ENCODE assay signal across 8 cellular contexts in the genomic region with DNA sequence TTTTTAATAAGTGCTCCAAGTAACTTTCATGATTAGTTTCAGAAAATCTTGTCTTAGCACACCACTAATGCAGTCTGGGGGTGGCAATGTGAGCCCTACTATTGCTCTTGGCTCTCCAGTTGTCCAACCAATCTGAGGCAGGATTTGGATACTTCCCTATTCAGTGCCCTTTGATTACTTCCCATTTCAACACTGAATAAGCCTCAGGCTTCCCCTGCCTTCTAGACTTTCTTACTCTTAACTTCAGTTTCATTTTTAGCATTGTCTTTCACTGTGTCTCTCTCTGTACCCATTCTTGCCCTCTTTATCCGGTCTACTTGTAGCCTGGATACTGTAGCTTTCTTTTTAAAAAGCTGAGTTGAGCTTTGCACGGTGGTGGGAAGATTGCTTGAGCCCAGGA.
A peak's percentile ranks its signal among the peaks of the same experiment; 100 is the strongest.
DNase-seq lines count a peak whose midpoint lies in the region; ATAC-seq and TF ChIP-seq lines count a peak whose summit lies in the region.

No MANE protein-coding gene starts in this region.

- no peaks in the 10 kb centered on the region for H4K20me1 ChIP-seq in IMR-90 (ENCODE audit: insufficient read depth, low read length)

- CTCF ChIA-PET in IMR-90 (lab: Yijun Ruan, JAX): no interaction called here

- no peak overlapping the region for H3K18ac ChIP-seq in IMR-90 (ENCODE audit: low read depth, low read length)

- peak overlapping the region; percentile 4; the same call in 1 of the 2 replicates for H3K4ac ChIP-seq in IMR-90 (ENCODE audit: low read depth, low read length)

- intact Hi-C loops in IMR-90 (cut with micrococcal nuclease): no loop called here

- peak overlapping the region in 1 of 2 experiments; percentile 42; a peak in 2 of 4 replicates for H4K8ac ChIP-seq in IMR-90 (ENCODE audit: low read depth in 2 of 2, low read length in 2 of 2)

- peak overlapping the region; percentile 26; the same call in 1 of the 2 replicates for H3K9ac ChIP-seq in IMR-90 (ENCODE audit: low read depth, low read length)

- H3K27me3 ChIP-seq in IMR-90 (ENCODE audit: control insufficient read depth, insufficient read depth, low read length) (no peaks in the 10 kb centered on the region), gastroesophageal sphincter (no peaks in the 10 kb centered on the region)

- H4K5ac ChIP-seq in IMR-90 (ENCODE audit: low read depth, low read length): no peak overlapping the region

- DNase-seq in IMR-90 (no peak), fibroblast of peridontal ligament (ENCODE audit: extremely low read depth) (peak; percentile 34), NCI-H526 treated with DMSO at 0.1 percent for 48 hours (lab: John Stamatoyannopoulos, UW) (no peak), glomerular visceral epithelial cell (ENCODE audit: extremely low spot score) (no peak), NCI-H1105 (lab: John Stamatoyannopoulos, UW) (no peak)

- TF ChIP-seq POLR2A in IMR-90 (IDR thresholded peaks at IDR 0.05; ENCODE audit: low read depth, low read length) (no peak), gastroesophageal sphincter (IDR thresholded peaks at IDR 0.05) (no peak)

- no peaks in the 10 kb centered on the region for H3K9me3 ChIP-seq in IMR-90 (ENCODE audit: control insufficient read depth, insufficient read depth, low read length)
- no peaks in the 10 kb centered on the region for H3K9me3 ChIP-seq in gastroesophageal sphincter

- H2BK120ac ChIP-seq in IMR-90 (ENCODE audit: low read depth, low read length): no peak overlapping the region

- no peak overlapping the region for H3K4me3 ChIP-seq in IMR-90 (ENCODE audit: insufficient read depth, low read depth, low read length)
- H3K4me3 ChIP-seq in gastroesophageal sphincter: no peak overlapping the region

- TF ChIP-seq EP300 in gastroesophageal sphincter (IDR thresholded peaks at IDR 0.05): no peak

- H3K56ac ChIP-seq in IMR-90 (ENCODE audit: extremely low read depth, insufficient read depth, low read length): no peak overlapping the region

- no peaks in the 10 kb centered on the region; the same call in 1 of the 2 replicates for H3K4me1 ChIP-seq in IMR-90 (ENCODE audit: control insufficient read depth, insufficient read depth, low read length)
- no peaks in the 10 kb centered on the region for H3K4me1 ChIP-seq in gastroesophageal sphincter

- H4K91ac ChIP-seq in IMR-90 (ENCODE audit: insufficient read depth, low read depth, low read length): no peak overlapping the region

- H2AFZ ChIP-seq in IMR-90 (replicated peaks; ENCODE audit: low read length, poor library complexity): no peak overlapping the region

- H2AK5ac ChIP-seq in IMR-90 (ENCODE audit: low read depth, low read length): no peak overlapping the region

- no TSS peak for BruUV-seq in IMR-90 (replicated peaks; lab: Mats Ljungman, UMichigan)

- H3K9me1 ChIP-seq in IMR-90 (ENCODE audit: insufficient read depth, low read length): peaks cover 5% of the 10 kb centered on the region

- H3K36me3 ChIP-seq in IMR-90 (ENCODE audit: control insufficient read depth, insufficient read depth, low read length) (no peaks in the 10 kb centered on the region), gastroesophageal sphincter (no peaks in the 10 kb centered on the region)

- H3K14ac ChIP-seq in IMR-90 (replicated peaks; ENCODE audit: low read depth, low read length): no peak overlapping the region

- H2BK5ac ChIP-seq in IMR-90 (ENCODE audit: low read depth, low read length, poor library complexity, severe bottlenecking): no peak overlapping the region

- 0 out of 3 replicates have a peak overlapping the region, but pooled peaks have one; percentile 41 for H2BK15ac ChIP-seq in IMR-90 (ENCODE audit: low read depth, low read length)

- H3K23ac ChIP-seq in IMR-90 (ENCODE audit: low read depth, low read length): no peak overlapping the region

- H3K27ac ChIP-seq in IMR-90 (ENCODE audit: insufficient read depth, low read length) (no peak overlapping the region), gastroesophageal sphincter (no peak overlapping the region)

- POLR2A ChIA-PET in IMR-90 (lab: Charles Lee; ENCODE audit: unreplicated experiment): no interaction called here

- H3K79me1 ChIP-seq in IMR-90 (ENCODE audit: low read depth in 1 of 2, low read length in 2 of 2): peaks cover 12 to 32% of the 10 kb centered on the region in 2 experiments; a peak in 3 of 4 replicates

- TF ChIP-seq CTCF in IMR-90 (conservative IDR thresholded peaks at IDR 0.05; ENCODE audit: low read depth, low read length) (no peak), gastroesophageal sphincter (IDR thresholded peaks at IDR 0.05) (no peak)

- no peak overlapping the region for H2AK9ac ChIP-seq in IMR-90 (replicated peaks; ENCODE audit: low read depth, low read length, poor library complexity)

- H3K4me2 ChIP-seq in IMR-90 (ENCODE audit: low read depth, low read length): no peak overlapping the region; the same call in 1 of the 2 replicates

- dilution Hi-C loops in IMR-90 (cut with HindIII; ENCODE audit: low sequenced_read_pairs, unreplicated experiment): no loop called here

- in situ Hi-C loops in IMR-90 (cut with MboI; ENCODE audit: low sequenced_read_pairs): no loop called here

- ATAC-seq in GM18498 (IDR thresholded peaks at IDR 0.05; ENCODE audit: unreplicated experiment) (peak; percentile 99), GM21515 (IDR thresholded peaks at IDR 0.05; ENCODE audit: unreplicated experiment) (peak; percentile 95), IMR-90 (ENCODE audit: low read depth) (no peak), gastroesophageal sphincter (no peak)

- no CpG with 5 or more reads among the region's 2 CpGs for WGBS in IMR-90 (ENCODE audit: extremely low coverage in 2 of 2, insufficient read length in 1 of 2), 2 experiments
- whole genome bisulfite sequencing in gastroesophageal sphincter (ENCODE audit: low coverage in 1 of 2), 2 donors: 60 to 69% methylated on average over 1 to 2 of the region's 2 CpGs

- no peak overlapping the region; the same call in 1 of the 2 replicates for H2BK20ac ChIP-seq in IMR-90 (ENCODE audit: low read depth, low read length)

- no peak for TF ChIP-seq RAD21 in IMR-90 (IDR thresholded peaks at IDR 0.05; ENCODE audit: low read length)

TF ChIP-seq in IMR-90, 13 proteins besides CTCF, POLR2A, EP300 and RAD21:
- TF ChIP-seq SMC3 (IDR thresholded peaks at IDR 0.05; ENCODE audit: low read depth, low read length): no peak
- TF ChIP-seq MAFK (IDR thresholded peaks at IDR 0.05; ENCODE audit: low read depth, low read length): no peak
- no peak for TF ChIP-seq FOS (IDR thresholded peaks at IDR 0.05; ENCODE audit: low read depth, low read length)
- no peak for TF ChIP-seq RFX5 (IDR thresholded peaks at IDR 0.05; ENCODE audit: low read depth, low read length)
- no peak for TF ChIP-seq MXI1 (IDR thresholded peaks at IDR 0.05; ENCODE audit: borderline replicate concordance, low read depth, low read length)
- no peak for TF ChIP-seq RCOR1 (IDR thresholded peaks at IDR 0.05; ENCODE audit: insufficient replicate concordance, low read length)
- TF ChIP-seq, protein P1, sequence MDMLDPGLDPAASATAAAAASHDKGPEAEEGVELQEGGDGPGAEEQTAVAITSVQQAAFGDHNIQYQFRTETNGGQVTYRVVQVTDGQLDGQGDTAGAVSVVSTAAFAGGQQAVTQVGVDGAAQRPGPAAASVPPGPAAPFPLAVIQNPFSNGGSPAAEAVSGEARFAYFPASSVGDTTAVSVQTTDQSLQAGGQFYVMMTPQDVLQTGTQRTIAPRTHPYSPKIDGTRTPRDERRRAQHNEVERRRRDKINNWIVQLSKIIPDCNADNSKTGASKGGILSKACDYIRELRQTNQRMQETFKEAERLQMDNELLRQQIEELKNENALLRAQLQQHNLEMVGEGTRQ (IDR thresholded peaks at IDR 0.05; ENCODE audit: low read depth, low read length): no peak
- TF ChIP-seq BHLHE40 (IDR thresholded peaks at IDR 0.05; ENCODE audit: low read depth, low read length): no peak
- no peak for TF ChIP-seq CEBPB (IDR thresholded peaks at IDR 0.05; ENCODE audit: low read depth, low read length)
- TF ChIP-seq MAZ (IDR thresholded peaks at IDR 0.05; ENCODE audit: borderline replicate concordance, low read depth, low read length): no peak
- no peak for TF ChIP-seq CHD1 (IDR thresholded peaks at IDR 0.05; ENCODE audit: low read depth, low read length)
- TF ChIP-seq, protein P2, sequence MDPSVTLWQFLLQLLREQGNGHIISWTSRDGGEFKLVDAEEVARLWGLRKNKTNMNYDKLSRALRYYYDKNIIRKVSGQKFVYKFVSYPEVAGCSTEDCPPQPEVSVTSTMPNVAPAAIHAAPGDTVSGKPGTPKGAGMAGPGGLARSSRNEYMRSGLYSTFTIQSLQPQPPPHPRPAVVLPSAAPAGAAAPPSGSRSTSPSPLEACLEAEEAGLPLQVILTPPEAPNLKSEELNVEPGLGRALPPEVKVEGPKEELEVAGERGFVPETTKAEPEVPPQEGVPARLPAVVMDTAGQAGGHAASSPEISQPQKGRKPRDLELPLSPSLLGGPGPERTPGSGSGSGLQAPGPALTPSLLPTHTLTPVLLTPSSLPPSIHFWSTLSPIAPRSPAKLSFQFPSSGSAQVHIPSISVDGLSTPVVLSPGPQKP (IDR thresholded peaks at IDR 0.05; ENCODE audit: borderline replicate concordance, low read depth, low read length): no peak
- no peak for TF ChIP-seq NFE2L2 (IDR thresholded peaks at IDR 0.05; ENCODE audit: low read depth, low read length)

Comparison
In these comparisons a context has a peak if more than half of its experiments do, and no peak if none do; other contexts are left out.
1. ATAC-seq: peak in GM18498 (single experiment) and GM21515 (single experiment); none in IMR-90 (single experiment) and gastroesophageal sphincter (single experiment).